ENCODE assay signal across 8 cellular contexts in genomic region chr1:27672750-27673112, GRCh38. TPM values are rescaled to one million over a fixed set of nuclear protein-coding genes. Genes with fewer than 3 reads are reported as not detected.
DNase-seq lines count a peak whose midpoint lies in the region; ATAC-seq and TF ChIP-seq lines count a peak whose summit lies in the region.

No MANE protein-coding gene starts in this region.

- H3K4me1 Mint-ChIP-seq in activated T-cell treated with anti-CD3 and anti-CD28 coated beads, Interleukin-2, amount 50 U/mL, for 72 hours (ENCODE audit: low read depth): peaks cover 41% of the 10 kb centered on the region

- no peak for TF ChIP-seq POLR2A in transverse colon (IDR thresholded peaks at IDR 0.05)

- no peaks in the 10 kb centered on the region for H3K9me3 ChIP-seq in left lung
- no peaks in the 10 kb centered on the region for H3K9me3 ChIP-seq in transverse colon

- H3K27me3 ChIP-seq in left lung: no peaks in the 10 kb centered on the region
- H3K27me3 ChIP-seq in transverse colon: no peaks in the 10 kb centered on the region

- DNase-seq in activated T-cell treated with anti-CD3 and anti-CD28 coated beads, Interleukin-2, amount 50 U/mL, for 72 hours: no peak
- DNase-seq in activated T-cell treated with anti-CD3 and anti-CD28 coated beads, Interleukin-2, amount 50 U/mL, for 48 hours: no peak
- DNase-seq in left lung: no peak
- no peak for DNase-seq in transverse colon
- no peak for DNase-seq in SKM-1 (lab: John Stamatoyannopoulos, UW; ENCODE audit: unreplicated experiment)

- H3K27me3 Mint-ChIP-seq in activated T-cell treated with anti-CD3 and anti-CD28 coated beads, Interleukin-2, amount 50 U/mL, for 72 hours (ENCODE audit: low read depth): no peaks in the 10 kb centered on the region

- peak in 1 of 2 donors; percentile 2 for ATAC-seq in activated T-cell treated with anti-CD3 and anti-CD28 coated beads, Interleukin-2, amount 50 U/mL, for 72 hours (replicated peaks in 1 of 2)
- ATAC-seq in left lung (no peak), HG03159 (IDR thresholded peaks at IDR 0.05; ENCODE audit: unreplicated experiment) (no peak), HG02571 (IDR thresholded peaks at IDR 0.05; ENCODE audit: unreplicated experiment) (no peak)

- TF ChIP-seq EP300 in transverse colon (IDR thresholded peaks at IDR 0.05; ENCODE audit: low read depth): no peak

- H3K4me3 Mint-ChIP-seq in activated T-cell treated with anti-CD3 and anti-CD28 coated beads, Interleukin-2, amount 50 U/mL, for 72 hours: peak overlapping the region; percentile 88 to 96

- TF ChIP-seq CTCF in left lung (IDR thresholded peaks at IDR 0.05) (no peak), transverse colon (IDR thresholded peaks at IDR 0.05) (no peak)

- H3K36me3 Mint-ChIP-seq in activated T-cell treated with anti-CD3 and anti-CD28 coated beads, Interleukin-2, amount 50 U/mL, for 72 hours (ENCODE audit: insufficient read depth in 2 of 2): no peaks in the 10 kb centered on the region

- peak overlapping the region; percentile 92 for H3K27ac Mint-ChIP-seq in activated T-cell treated with anti-CD3 and anti-CD28 coated beads, Interleukin-2, amount 50 U/mL, for 72 hours

- in situ Hi-C loops in transverse colon (cut with MboI; ENCODE audit: low pct_ligation_motif_present in 1 of 4, low pct_unique_long_range_greater_than_20kb in 1 of 4, low sequenced_read_pairs in 3 of 4): loop anchor here in 1 of 4 donors (10.0 kb wide), 1 partner anchor 52 kb away; the partner anchor contains the start of gene FAM76A

- H3K27ac ChIP-seq in angular gyrus (ENCODE audit: low read depth, low read length) (peak overlapping the region; percentile 96), left lung (peak overlapping the region; percentile 78 to 85), transverse colon (peak overlapping the region; percentile 82 to 94 (median 90))

- H3K4me3 ChIP-seq in left lung (peak overlapping the region; percentile 34 to 69), transverse colon (no peak overlapping the region)

- H3K36me3 ChIP-seq in left lung: peaks cover 0 to 9% of the 10 kb centered on the region in 2 donors
- no peaks in the 10 kb centered on the region for H3K36me3 ChIP-seq in transverse colon

- intact Hi-C loops in left lung (cut with DNase I) (no loop called here), transverse colon (cut with DNase I; ENCODE audit: low total_unique reads) (loop anchor here (10.0 kb wide), 1 partner anchor 52 kb away; the partner anchor contains the start of gene FAM76A)

- H3K9me3 Mint-ChIP-seq in activated T-cell treated with anti-CD3 and anti-CD28 coated beads, Interleukin-2, amount 50 U/mL, for 72 hours: no peaks in the 10 kb centered on the region

- H3K4me1 ChIP-seq in left lung: peaks cover 15 to 45% of the 10 kb centered on the region in 2 donors
- peaks cover 0 to 35% (median 8%) of the 10 kb centered on the region in 4 donors for H3K4me1 ChIP-seq in transverse colon

RNA-seq across cellular contexts. Expression of gene IFI6, which starts 0.7 kb away (rescaled TPM):
- total RNA-seq in activated T-cell treated with anti-CD3 and anti-CD28 coated beads, Interleukin-2, amount 50 U/mL, for 72 hours: 10 to 100 TPM; 19.3 to 56.1 TPM
- total RNA-seq in left lung (100 to 1,000 TPM; 170 to 341 TPM), transverse colon (10 to 100 TPM in 2 of 4 donors, 1 to 10 TPM in 2; 1.2 to 28.1 (median 14.2) TPM)

RNA-seq across cellular contexts. Expression of gene FGR, which starts 37.7 kb away (rescaled TPM):
- 1 to 10 TPM in 1 of 2 donors, under 1 TPM in 1; 0.62 to 2.1 TPM for total RNA-seq in activated T-cell treated with anti-CD3 and anti-CD28 coated beads, Interleukin-2, amount 50 U/mL, for 72 hours
- 100 to 1,000 TPM in 1 of 2 donors, 10 to 100 TPM in 1; 44.6 to 126 TPM for total RNA-seq in left lung
- total RNA-seq in transverse colon: 1 to 10 TPM; 2.2 to 8.8 (median 5.8) TPM

RNA-seq across cellular contexts. Expression of gene FAM76A, which starts 53.0 kb away (rescaled TPM):
- 10 to 100 TPM; 12.4 to 15.3 TPM for total RNA-seq in activated T-cell treated with anti-CD3 and anti-CD28 coated beads, Interleukin-2, amount 50 U/mL, for 72 hours
- 10 to 100 TPM; 16.1 to 19.3 TPM for total RNA-seq in left lung
- total RNA-seq in transverse colon: 10 to 100 TPM; 10.5 to 29.1 (median 12.5) TPM

Comparison
In these comparisons a context has a peak if more than half of its experiments do, and no peak if none do; other contexts are left out.
1. H3K4me3 ChIP-seq: peak in left lung (2 of 2); none in transverse colon (0 of 4).
2. RNA of gene FGR, which starts 37.7 kb away (total RNA-seq): 44.6 to 126 TPM in left lung; 2.2 to 8.8 TPM in transverse colon and 0.62 to 2.1 TPM in activated T-cell treated with anti-CD3 and anti-CD28 coated beads, Interleukin-2, amount 50 U/mL, for 72 hours; every median in the first group is over 4 times any median in the second.
3. Peak in every context shown above with its lines, with median percentiles within 50 percentile points of each other: H3K27ac ChIP-seq.